In genomic region chr20:10713161-10713560, GRCh38 we compare ENCODE assay signal across 17 cellular contexts.
"Had no signal": no experiment of that assay in that cellular context is flagged by ENCODE, and none has a peak within 500 bp of the region (broad histone marks: within the 10 kb centered on the region; RNA-seq: fewer than 3 reads in every experiment).

No MANE protein-coding gene starts in this region.

- H3K4me1 ChIP-seq: colonic mucosa, tibial nerve, uterus had no signal

- H3K27me3 ChIP-seq: colonic mucosa, tibial nerve, uterus had no signal

- H3K36me3 ChIP-seq: colonic mucosa, tibial nerve, uterus had no signal

- H3K9me3 ChIP-seq: colonic mucosa, tibial nerve, uterus had no signal

- DNase-seq: activated CD4-positive, alpha-beta T cell treated with anti-CD3 and anti-CD28 coated beads for 1 hour; activated CD4-positive, alpha-beta T cell treated with anti-CD3 and anti-CD28 coated beads, Interleukin-2, amount 50 U/mL, for 48 hours; activated naive CD4-positive, alpha-beta T cell treated with anti-CD3 and anti-CD28 coated beads, Interleukin-2, amount 50 U/mL, for 16 hours; colonic mucosa; hypothalamus; kidney; mesendoderm; stimulated activated CD4-positive, alpha-beta T cell treated with anti-CD3 and anti-CD28 coated beads, Interleukin-12 subunit alpha, Interleukin-12 subunit beta, amount 100 ng/mL, for 4 hours; stimulated activated CD4-positive, alpha-beta T cell treated with anti-CD3 and anti-CD28 coated beads, Interleukin-2, amount 100 ng/mL, for 24 hours; T-helper 1 cell; T1000 had no signal

- ATAC-seq: esophagus mucosa; natural killer cell treated with Interleukin-12 subunit alpha and Interleukin-12 subunit beta and Interleukin-15 and Interleukin-18, amount 100 ng/mL, for 72 hours; stimulated activated memory B cell treated with anti-CD40 and anti-IgM and Interleukin-4, amounts not matched to agents 10 μg/mL and 1 μg/mL and 100 μg/mL, for 72 hours had no signal

- H3K27ac ChIP-seq: colonic mucosa, tibial nerve, uterus, VCaP had no signal

- H3K4me3 ChIP-seq: colonic mucosa, tibial nerve, uterus had no signal
